Comparison of ENCODE assay signal across 20 cellular contexts in genomic region chr2:119247844-119248271, GRCh38. TPM values are rescaled to one million over a fixed set of nuclear protein-coding genes. Genes with fewer than 3 reads are reported as not detected.
A peak's percentile ranks its signal among the peaks of the same experiment; 100 is the strongest.
DNase-seq lines count a peak whose midpoint lies in the region; ATAC-seq and TF ChIP-seq lines count a peak whose summit lies in the region.
"Had no signal": no experiment of that assay in that cellular context is flagged by ENCODE, and none has a peak within 500 bp of the region (broad histone marks: within the 10 kb centered on the region; RNA-seq: fewer than 3 reads in every experiment).

No MANE protein-coding gene starts in this region.

- H3K9me2 ChIP-seq in HCT116 (ENCODE audit: insufficient read depth), result no peaks in the 10 kb centered on the region

- peaks cover 0 to 15% of the 10 kb centered on the region in 2 experiments; a peak in 2 of 4 replicates for H3K36me3 ChIP-seq in HCT116 (ENCODE audit: control insufficient read depth in 1 of 2, insufficient read depth in 2 of 2, low read length in 2 of 2)
- no peaks in the 10 kb centered on the region for H3K36me3 ChIP-seq in vagina

- H3K9ac ChIP-seq in HCT116 (ENCODE audit: low read length), result no peak overlapping the region

- H3K9me3 ChIP-seq in HCT116 (ENCODE audit: control insufficient read depth in 1 of 2, insufficient read depth in 1 of 2, low read depth in 1 of 2, low read length in 2 of 2) (no peaks in the 10 kb centered on the region), vagina (no peaks in the 10 kb centered on the region)
- H3K9me3 ChIP-seq: Caco-2 had no signal

- H3K9me3 Mint-ChIP-seq in Calu3 (ENCODE audit: low read depth, unreplicated experiment) (no peaks in the 10 kb centered on the region), osteocyte (ENCODE audit: unreplicated experiment) (peaks cover 5% of the 10 kb centered on the region)
- H3K9me3 Mint-ChIP-seq in stimulated activated memory B cell treated with anti-CD40 and anti-IgM and Interleukin-4, amounts not matched to agents 10 μg/mL and 1 μg/mL and 100 μg/mL, for 72 hours, result no peaks in the 10 kb centered on the region
- H3K9me3 Mint-ChIP-seq: CD4-positive, alpha-beta T cell had no signal

- DNase-seq in Calu3 (no peak), HCT116 (ENCODE audit: low read depth, low spot score) (no peak), islet precursor cell (peak; percentile 38), osteocyte (ENCODE audit: extremely low spot score, unreplicated experiment) (no peak), ureter (ENCODE audit: low spot score) (no peak), vagina (ENCODE audit: extremely low spot score in 2 of 2) (no peak), foreskin melanocyte (no peak)
- DNase-seq: DMS153, GDM1, GOT3, KG1, NCI-H1417 treated with DMSO at 0.1 percent for 48 hours, NCI-H187 treated with DMSO at 0.1 percent for 48 hours, NCI-H2227 treated with DMSO at 0.1 percent for 48 hours, NCI-H524, PC-9 had no signal

- no TSS peak for BruUV-seq in Calu3 (replicated peaks; lab: Mats Ljungman, UMichigan)
- no TSS peak for BruUV-seq in HCT116 (replicated peaks; lab: Mats Ljungman, UMichigan)

- peak overlapping the region; percentile 48 for H3K4me2 ChIP-seq in HCT116 (ENCODE audit: low read length)
- H3K4me2 ChIP-seq: A549, PC-9 had no signal

- RAD21 ChIA-PET in HCT116 (lab: Charles Lee; ENCODE audit: low non-redundant PET in 1 of 2, low total read pairs in 2 of 2, uncharacterized antibody in 2 of 2, unreplicated experiment in 2 of 2), result no interaction called here

- no peaks in the 10 kb centered on the region for H4K20me1 ChIP-seq in HCT116 (ENCODE audit: insufficient read depth)

- POLR2A ChIA-PET in HCT116 (lab: Charles Lee), result no interaction called here

- intact Hi-C loops in Calu3 (cut with micrococcal nuclease; ENCODE audit: unreplicated experiment), result no loop called here
- intact Hi-C loops in HCT116 (cut with micrococcal nuclease), result no loop called here
- intact Hi-C loops in vagina (cut with DNase I), result no loop called here

- peaks cover 32 to 40% of the 10 kb centered on the region in 2 experiments for H3K4me1 ChIP-seq in HCT116 (ENCODE audit: control insufficient read depth in 1 of 2, insufficient read depth in 2 of 2, low read length in 2 of 2)
- H3K4me1 ChIP-seq in vagina, result peaks cover 9% of the 10 kb centered on the region
- H3K4me1 ChIP-seq: Caco-2 had no signal

- H3K4me3 ChIP-seq in HCT116 (replicated peaks in 1 of 2; ENCODE audit: low read depth in 1 of 2, low read length in 2 of 2) (no peak overlapping the region), vagina (no peak overlapping the region)
- H3K4me3 ChIP-seq: A549, PC-9 had no signal

- no peaks in the 10 kb centered on the region for H3K27me3 Mint-ChIP-seq in Calu3 (ENCODE audit: unreplicated experiment)
- no peaks in the 10 kb centered on the region for H3K27me3 Mint-ChIP-seq in osteocyte (ENCODE audit: unreplicated experiment)
- no peaks in the 10 kb centered on the region for H3K27me3 Mint-ChIP-seq in stimulated activated memory B cell treated with anti-CD40 and anti-IgM and Interleukin-4, amounts not matched to agents 10 μg/mL and 1 μg/mL and 100 μg/mL, for 72 hours
- H3K27me3 Mint-ChIP-seq: CD4-positive, alpha-beta T cell had no signal

- H2AFZ ChIP-seq in HCT116 (ENCODE audit: low read depth, low read length, poor library complexity, severe bottlenecking), result no peak overlapping the region
- H2AFZ ChIP-seq: PC-9 had no signal

- CTCF ChIA-PET in Calu3 (lab: Charles Lee) (no interaction called here), HCT116 (lab: Charles Lee) (no interaction called here)

- H3K27me3 ChIP-seq in HCT116 (ENCODE audit: insufficient read depth, low read length) (no peaks in the 10 kb centered on the region), vagina (no peaks in the 10 kb centered on the region)

- no peak for TF ChIP-seq RAD21 in HCT116 (IDR thresholded peaks at IDR 0.05; ENCODE audit: low read depth)

- H3K27ac Mint-ChIP-seq in Calu3 (ENCODE audit: unreplicated experiment), result peak overlapping the region; percentile 44
- peak overlapping the region; percentile 62 for H3K27ac Mint-ChIP-seq in osteocyte (ENCODE audit: unreplicated experiment)
- H3K27ac Mint-ChIP-seq in stimulated activated memory B cell treated with anti-CD40 and anti-IgM and Interleukin-4, amounts not matched to agents 10 μg/mL and 1 μg/mL and 100 μg/mL, for 72 hours, result no peak overlapping the region
- H3K27ac Mint-ChIP-seq: CD4-positive, alpha-beta T cell had no signal

- H3K79me2 ChIP-seq in HCT116 (ENCODE audit: insufficient read depth, low read length), result no peaks in the 10 kb centered on the region

- ATAC-seq in HCT116, result no peak
- no peak for ATAC-seq in stimulated activated memory B cell treated with anti-CD40 and anti-IgM and Interleukin-4, amounts not matched to agents 10 μg/mL and 1 μg/mL and 100 μg/mL, for 72 hours
- ATAC-seq: A549 had no signal

- H3K4me1 Mint-ChIP-seq in Calu3 (ENCODE audit: low read depth, unreplicated experiment), result peaks cover 11% of the 10 kb centered on the region
- H3K4me1 Mint-ChIP-seq in osteocyte (ENCODE audit: unreplicated experiment), result peaks cover 50% of the 10 kb centered on the region
- H3K4me1 Mint-ChIP-seq in stimulated activated memory B cell treated with anti-CD40 and anti-IgM and Interleukin-4, amounts not matched to agents 10 μg/mL and 1 μg/mL and 100 μg/mL, for 72 hours, result no peaks in the 10 kb centered on the region

- no peak for TF ChIP-seq CTCF in Calu3 (IDR thresholded peaks at IDR 0.05; ENCODE audit: unreplicated experiment)
- no peak for TF ChIP-seq CTCF in HCT116 (IDR thresholded peaks at IDR 0.05 in 2 of 3, conservative IDR thresholded peaks at IDR 0.05 in 1 of 3; ENCODE audit: borderline replicate concordance in 1 of 3, insufficient read depth in 1 of 3, low read depth in 2 of 3, low read length in 2 of 3)
- no peak for TF ChIP-seq CTCF in osteocyte (IDR thresholded peaks at IDR 0.05)
- no peak for TF ChIP-seq CTCF in vagina (IDR thresholded peaks at IDR 0.05)

- H3K4me3 Mint-ChIP-seq in Calu3 (ENCODE audit: low read depth, unreplicated experiment), result no peak overlapping the region
- no peak overlapping the region for H3K4me3 Mint-ChIP-seq in osteocyte (ENCODE audit: unreplicated experiment)
- H3K4me3 Mint-ChIP-seq in stimulated activated memory B cell treated with anti-CD40 and anti-IgM and Interleukin-4, amounts not matched to agents 10 μg/mL and 1 μg/mL and 100 μg/mL, for 72 hours, result no peak overlapping the region
- H3K4me3 Mint-ChIP-seq: CD4-positive, alpha-beta T cell had no signal

- no peak for TF ChIP-seq POLR2A in HCT116 (IDR thresholded peaks at IDR 0.05; ENCODE audit: borderline replicate concordance, extremely low read depth, insufficient read depth, insufficient read length)
- no peak for TF ChIP-seq POLR2A in vagina (IDR thresholded peaks at IDR 0.05)

- H3K27ac ChIP-seq in HCT116 (ENCODE audit: low read depth, low read length), result peak overlapping the region; percentile 29; the same call in 1 of the 2 replicates
- no peak overlapping the region for H3K27ac ChIP-seq in vagina
- H3K27ac ChIP-seq: PC-9 had no signal

- peaks cover 19% of the 10 kb centered on the region for H3K36me3 Mint-ChIP-seq in Calu3 (ENCODE audit: insufficient read depth, unreplicated experiment)
- H3K36me3 Mint-ChIP-seq in osteocyte (ENCODE audit: unreplicated experiment), result peaks cover 7% of the 10 kb centered on the region
- peaks cover 15% of the 10 kb centered on the region for H3K36me3 Mint-ChIP-seq in stimulated activated memory B cell treated with anti-CD40 and anti-IgM and Interleukin-4, amounts not matched to agents 10 μg/mL and 1 μg/mL and 100 μg/mL, for 72 hours

TF ChIP-seq in HCT116, 20 proteins besides CTCF, POLR2A, EP300 and RAD21:
- TF ChIP-seq POLR2AphosphoS5 (IDR thresholded peaks at IDR 0.05; ENCODE audit: low read depth, low read length), result no peak

RNA-seq across cellular contexts. Expression of gene STEAP3, which starts 24.2 kb away (rescaled TPM):
- total RNA-seq in Calu3 (2022) (28.3 and 30.5 TPM in 2 replicates), HCT116 (2021; ENCODE audit: unreplicated experiment) (32.3 TPM), osteocyte (19.3 and 22.7 TPM in 2 replicates), ureter (40.7 TPM), vagina (22.1 TPM)
- 34.5 and 40.8 TPM in 2 replicates for polyA plus RNA-seq in HCT116 (2012)
- total RNA-seq: CD4-positive, alpha-beta T cell had no signal
